ENCODE assay signal across 12 cellular contexts in genomic region chr7:17043012-17043877, GRCh38.
A peak's percentile ranks its signal among the peaks of the same experiment; 100 is the strongest.
DNase-seq lines count a peak whose midpoint lies in the region; ATAC-seq, FAIRE-seq and TF ChIP-seq lines count a peak whose summit lies in the region.
"Had no signal": no experiment of that assay in that cellular context is flagged by ENCODE, and none has a peak within 500 bp of the region (broad histone marks: within the 10 kb centered on the region; RNA-seq: fewer than 3 reads in every experiment).

No MANE protein-coding gene starts in this region.

- POLR2A ChIA-PET in GM12878 (lab: Charles Lee) = no interaction called here

- no peaks in the 10 kb centered on the region for H3K36me3 Mint-ChIP-seq in nephron progenitor cell (ENCODE audit: low read depth)

- no peak overlapping the region for H3K4me2 ChIP-seq in GM12878 (ENCODE audit: control insufficient read depth, insufficient read depth)
- H3K4me2 ChIP-seq in keratinocyte (ENCODE audit: control insufficient read depth, extremely low read depth, insufficient read depth, low read depth, low read length) = peak overlapping the region; percentile 1

- H3K27ac ChIP-seq in GM12878 (ENCODE audit: control insufficient read depth, insufficient read depth) (no peak overlapping the region), keratinocyte (ENCODE audit: control insufficient read depth, insufficient read depth, low read length) (no peak overlapping the region)
- H3K27ac ChIP-seq: cardiac muscle cell had no signal

- H3K9me3 Mint-ChIP-seq in nephron progenitor cell = no peaks in the 10 kb centered on the region

- TF ChIP-seq POLR2A in GM12878 (IDR thresholded peaks at IDR 0.05; ENCODE audit: low read depth, low read length) = no peak

- WGBS in GM12878 (ENCODE audit: insufficient coverage, insufficient replicate concordance, low lambda C conversion rate, missing lambda C conversion rate) = 32% methylated on average over 3 of the region's 3 CpGs

- H3K4me3 Mint-ChIP-seq in nephron progenitor cell = no peak overlapping the region

- no peaks in the 10 kb centered on the region for H3K9me1 ChIP-seq in keratinocyte (ENCODE audit: control insufficient read depth, extremely low read depth, insufficient read depth, low read length)

- TF ChIP-seq EP300 in GM12878 (IDR thresholded peaks at IDR 0.05; ENCODE audit: borderline replicate concordance in 1 of 2, control insufficient read depth in 1 of 2, low read depth in 2 of 2, low read length in 2 of 2) = no peak

- H3K4me3 ChIP-seq in AG10803 (ENCODE audit: low read length) = no peak overlapping the region
- no peak overlapping the region for H3K4me3 ChIP-seq in GM12878
- H3K4me3 ChIP-seq in keratinocyte (ENCODE audit: control insufficient read depth in 2 of 3, extremely low read depth in 1 of 3, insufficient read depth in 2 of 3, low read depth in 1 of 3, low read length in 3 of 3) = no peak overlapping the region
- H3K4me3 ChIP-seq: cardiac muscle cell, upper lobe of left lung had no signal

- no peak overlapping the region for H3K27ac Mint-ChIP-seq in nephron progenitor cell

- TF ChIP-seq RAD21 in GM12878 (IDR thresholded peaks at IDR 0.05; ENCODE audit: insufficient read depth, low read depth, low read length) = no peak

- BruUV-seq in GM12878 (replicated peaks; lab: Mats Ljungman, UMichigan) = no TSS peak

- RAD21 ChIA-PET in GM12878 (lab: Charles Lee; ENCODE audit: unreplicated experiment) = no interaction called here

- peak; percentile 7 for FAIRE-seq in GM12878 (lab: Jason Lieb, UNC)
- peak; percentile 51 for FAIRE-seq in keratinocyte (lab: Jason Lieb, UNC)

- H2AFZ ChIP-seq in GM12878 (ENCODE audit: control insufficient read depth, low read depth, low read length) = no peak overlapping the region
- H2AFZ ChIP-seq in keratinocyte (ENCODE audit: control insufficient read depth, low read length) = no peak overlapping the region

- H3K4me1 ChIP-seq in GM12878 (ENCODE audit: control insufficient read depth, insufficient read depth, low read length) (no peaks in the 10 kb centered on the region), keratinocyte (ENCODE audit: control insufficient read depth, extremely low read depth, insufficient read depth, low read length) (peaks cover 21% of the 10 kb centered on the region)

- H3K36me3 ChIP-seq in GM12878 (ENCODE audit: control insufficient read depth in 2 of 2, insufficient read depth in 2 of 2, low read length in 1 of 2) = no peaks in the 10 kb centered on the region
- no peaks in the 10 kb centered on the region for H3K36me3 ChIP-seq in keratinocyte (ENCODE audit: control insufficient read depth in 2 of 2, extremely low read depth in 1 of 2, insufficient read depth in 2 of 2, low read length in 2 of 2)
- H3K36me3 ChIP-seq: cardiac muscle cell, upper lobe of left lung had no signal

- intact Hi-C loops in GM12878 (cut with micrococcal nuclease; ENCODE audit: unreplicated experiment) = no loop called here
- intact Hi-C loops in sciatic nerve (cut with DNase I) = no loop called here

- H3K4me1 Mint-ChIP-seq in nephron progenitor cell = no peaks in the 10 kb centered on the region

- H3K9me3 ChIP-seq in GM12878 (replicated peaks; ENCODE audit: control insufficient read depth, insufficient read depth, low read length) (no peaks in the 10 kb centered on the region), keratinocyte (ENCODE audit: control insufficient read depth, low read depth, low read length) (no peaks in the 10 kb centered on the region)
- H3K9me3 ChIP-seq: upper lobe of left lung had no signal

- SMC1A ChIA-PET in GM12878 (lab: Charles Lee; ENCODE audit: uncharacterized antibody, unreplicated experiment) = no interaction called here

- H3K79me2 ChIP-seq in GM12878 (ENCODE audit: control insufficient read depth, insufficient read depth, low read length) (no peaks in the 10 kb centered on the region), keratinocyte (ENCODE audit: control insufficient read depth, insufficient read depth, low read length) (no peaks in the 10 kb centered on the region)

- H3K27me3 Mint-ChIP-seq in nephron progenitor cell (ENCODE audit: low read depth, poor library complexity) = peaks cover 5% of the 10 kb centered on the region

- DNase-seq in AG10803 (ENCODE audit: low read depth) = peak; percentile 71
- peak; percentile 82 for DNase-seq in H4 (ENCODE audit: low spot score)
- DNase-seq in GM12878 (ENCODE audit: low read depth, low spot score) = no peak
- DNase-seq in keratinocyte (ENCODE audit: low read depth, low spot score) = no peak
- no peak for DNase-seq in sciatic nerve (ENCODE audit: low spot score)
- DNase-seq in activated gamma-delta T cell treated with Interleukin-2 at 50 U/mL for 16 hours = no peak
- DNase-seq in nephron progenitor cell = no peak
- DNase-seq: activated CD8-positive, alpha-beta memory T cell treated with anti-CD3 and anti-CD28 coated beads, Interleukin-2, amount 50 U/mL, for 4 hours; NCI-H1105 treated with DMSO at 0.1 percent for 48 hours; upper lobe of left lung had no signal

- in situ Hi-C loops in GM12878 (cut with MboI) = no loop called here

- ATAC-seq in GM12878 (no peak), sciatic nerve (no peak), GM18909 (IDR thresholded peaks at IDR 0.05; ENCODE audit: poor library complexity, unreplicated experiment) (no peak)

- H3K9ac ChIP-seq in GM12878 (ENCODE audit: control insufficient read depth, insufficient read depth, low read length) (no peak overlapping the region), keratinocyte (ENCODE audit: control insufficient read depth, extremely low read depth, insufficient read depth, low read length) (no peak overlapping the region)

- TF ChIP-seq CTCF in AG10803 (conservative IDR thresholded peaks at IDR 0.05; ENCODE audit: low read length) (no peak), GM12878 (IDR thresholded peaks at IDR 0.05 in 2 of 3, conservative IDR thresholded peaks at IDR 0.05 in 1 of 3; ENCODE audit: control insufficient read depth in 2 of 3, extremely low read depth in 1 of 3, insufficient read depth in 1 of 3, low read depth in 3 of 3, low read length in 3 of 3) (no peak), keratinocyte (optimal IDR thresholded peaks at IDR 0.05 in 1 of 3, IDR thresholded peaks at IDR 0.05 in 1 of 3, conservative IDR thresholded peaks at IDR 0.05 in 1 of 3; ENCODE audit: extremely low read depth in 1 of 3, insufficient read depth in 2 of 3, low read length in 3 of 3) (no peak), nephron progenitor cell (IDR thresholded peaks at IDR 0.05) (no peak)

- H3K27me3 ChIP-seq in GM12878 (replicated peaks in 1 of 2; ENCODE audit: control insufficient read depth in 2 of 2, insufficient read depth in 2 of 2, low read length in 1 of 2) = no peaks in the 10 kb centered on the region
- H3K27me3 ChIP-seq in keratinocyte (ENCODE audit: control insufficient read depth, extremely low read depth, insufficient read depth, low read length) = no peaks in the 10 kb centered on the region
- H3K27me3 ChIP-seq: cardiac muscle cell, upper lobe of left lung had no signal

- H4K20me1 ChIP-seq in GM12878 (ENCODE audit: control insufficient read depth, insufficient read depth) (no peaks in the 10 kb centered on the region), keratinocyte (ENCODE audit: control insufficient read depth, extremely low read depth, insufficient read depth, low read length) (no peaks in the 10 kb centered on the region)

- dilution Hi-C loops in keratinocyte (cut with MboI; ENCODE audit: extremely low pct_ligation_motif_present, low sequenced_read_pairs) = no loop called here

- CTCF ChIA-PET in GM12878 (lab: Yijun Ruan, JAX) = no interaction called here

TF ChIP-seq in GM12878, 131 proteins besides CTCF, POLR2A, EP300 and RAD21:
- TF ChIP-seq REST (IDR thresholded peaks at IDR 0.05; ENCODE audit: low read depth, low read length) (no peak), CEBPB (IDR thresholded peaks at IDR 0.05; ENCODE audit: borderline replicate concordance in 1 of 2, low read depth in 2 of 2, low read length in 2 of 2) (no peak)

Comparison
In these comparisons a context has a peak if more than half of its experiments do, and no peak if none do; other contexts are left out.
1. DNase-seq: peak in AG10803 (single experiment) and H4 (single experiment); none in GM12878 (single experiment), keratinocyte (single experiment), sciatic nerve (single experiment), activated gamma-delta T cell treated with Interleukin-2 at 50 U/mL for 16 hours (single experiment) and nephron progenitor cell (single experiment).